Comparison of ENCODE assay signal across 10 cellular contexts in the genomic region with DNA sequence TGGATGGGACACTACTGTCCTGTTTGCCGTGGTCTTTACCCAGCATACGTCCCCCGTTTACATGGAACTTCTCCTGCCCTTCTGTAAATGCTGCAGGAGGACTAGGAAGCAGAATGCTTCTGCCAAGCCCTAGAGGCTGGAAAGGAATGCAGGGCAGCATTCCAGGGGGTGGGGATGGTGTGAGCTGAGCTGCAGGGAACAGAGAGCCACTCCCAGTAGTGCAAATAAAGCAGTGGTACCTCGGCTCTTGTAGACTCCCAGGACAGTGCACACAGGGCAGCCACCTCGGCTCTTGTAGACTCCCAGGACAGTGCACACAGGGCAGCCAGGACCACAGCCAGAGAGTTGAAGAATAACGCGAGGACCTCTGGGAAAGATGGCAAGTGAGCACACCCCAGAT. TPM values are rescaled to one million over a fixed set of nuclear protein-coding genes. Genes with fewer than 3 reads are reported as not detected.
A peak's percentile ranks its signal among the peaks of the same experiment; 100 is the strongest.
DNase-seq lines count a peak whose midpoint lies in the region; ATAC-seq and TF ChIP-seq lines count a peak whose summit lies in the region.
"Had no signal": no experiment of that assay in that cellular context is flagged by ENCODE, and none has a peak within 500 bp of the region (broad histone marks: within the 10 kb centered on the region; RNA-seq: fewer than 3 reads in every experiment).

No MANE protein-coding gene starts in this region.

- H3K4me1 Mint-ChIP-seq in stimulated activated memory B cell treated with anti-CD40 and anti-IgM and Interleukin-4, amounts not matched to agents 10 μg/mL and 1 μg/mL and 100 μg/mL, for 72 hours = no peaks in the 10 kb centered on the region
- H3K4me1 Mint-ChIP-seq: activated naive CD4-positive, alpha-beta T cell treated with anti-CD3 and anti-CD28 coated beads, Interleukin-2, amount 10 ng/mL, durations not matched to agents 7 days and 5 days had no signal

- 35 to 45% methylated on average over 7 of the region's 7 CpGs for WGBS in body of pancreas, 2 donors

- H3K27me3 Mint-ChIP-seq in stimulated activated memory B cell treated with anti-CD40 and anti-IgM and Interleukin-4, amounts not matched to agents 10 μg/mL and 1 μg/mL and 100 μg/mL, for 72 hours = peaks cover 64% of the 10 kb centered on the region

- H3K27me3 ChIP-seq in body of pancreas = no peaks in the 10 kb centered on the region

- H3K4me1 ChIP-seq in body of pancreas = peaks cover 16% of the 10 kb centered on the region

- H3K27ac Mint-ChIP-seq in stimulated activated memory B cell treated with anti-CD40 and anti-IgM and Interleukin-4, amounts not matched to agents 10 μg/mL and 1 μg/mL and 100 μg/mL, for 72 hours = no peak overlapping the region
- H3K27ac Mint-ChIP-seq: activated naive CD4-positive, alpha-beta T cell treated with anti-CD3 and anti-CD28 coated beads, Interleukin-2, amount 10 ng/mL, durations not matched to agents 7 days and 5 days had no signal

- intact Hi-C loops in body of pancreas (cut with DNase I) = no loop called here

- H3K4me3 ChIP-seq in body of pancreas = no peak overlapping the region

- H3K9me3 ChIP-seq in body of pancreas = no peaks in the 10 kb centered on the region

- H3K36me3 ChIP-seq in body of pancreas (replicated peaks in 1 of 2; ENCODE audit: insufficient read depth in 1 of 2, low read depth in 2 of 2) = peaks cover 0 to 2% of the 10 kb centered on the region in 2 donors

- TF ChIP-seq CTCF in body of pancreas (IDR thresholded peaks at IDR 0.05) = no peak

- H3K4me3 Mint-ChIP-seq in stimulated activated memory B cell treated with anti-CD40 and anti-IgM and Interleukin-4, amounts not matched to agents 10 μg/mL and 1 μg/mL and 100 μg/mL, for 72 hours = no peak overlapping the region
- H3K4me3 Mint-ChIP-seq: activated naive CD4-positive, alpha-beta T cell treated with anti-CD3 and anti-CD28 coated beads, Interleukin-2, amount 10 ng/mL, durations not matched to agents 7 days and 5 days had no signal

- DNase-seq in HK-2 (ENCODE audit: unreplicated experiment) (peak; percentile 46), body of pancreas (peak; percentile 58 to 78 (median 68)), iPS DF 19.7 (ENCODE audit: low read depth, low spot score) (peak; percentile 78), NK-92 (lab: John Stamatoyannopoulos, UW; ENCODE audit: unreplicated experiment) (no peak), caudate nucleus (lab: John Stamatoyannopoulos, UW) (no peak), middle frontal gyrus (ENCODE audit: extremely low spot score, low spot score) (no peak), SKM-1 (lab: John Stamatoyannopoulos, UW; ENCODE audit: unreplicated experiment) (no peak)
- DNase-seq: activated naive CD4-positive, alpha-beta T cell treated with anti-CD3 and anti-CD28 coated beads, Interleukin-2, amount 10 ng/mL, durations not matched to agents 7 days and 5 days; NCI-H2227 treated with DMSO at 0.1 percent for 48 hours had no signal

- TF ChIP-seq POLR2A in body of pancreas (IDR thresholded peaks at IDR 0.05) = no peak

- no peaks in the 10 kb centered on the region for H3K36me3 Mint-ChIP-seq in stimulated activated memory B cell treated with anti-CD40 and anti-IgM and Interleukin-4, amounts not matched to agents 10 μg/mL and 1 μg/mL and 100 μg/mL, for 72 hours
- H3K36me3 Mint-ChIP-seq: activated naive CD4-positive, alpha-beta T cell treated with anti-CD3 and anti-CD28 coated beads, Interleukin-2, amount 10 ng/mL, durations not matched to agents 7 days and 5 days had no signal

- peak; percentile 87 for ATAC-seq in body of pancreas
- ATAC-seq in stimulated activated memory B cell treated with anti-CD40 and anti-IgM and Interleukin-4, amounts not matched to agents 10 μg/mL and 1 μg/mL and 100 μg/mL, for 72 hours = peak; percentile 42

- H3K9me3 Mint-ChIP-seq in stimulated activated memory B cell treated with anti-CD40 and anti-IgM and Interleukin-4, amounts not matched to agents 10 μg/mL and 1 μg/mL and 100 μg/mL, for 72 hours = peaks cover 2% of the 10 kb centered on the region
- H3K9me3 Mint-ChIP-seq: activated naive CD4-positive, alpha-beta T cell treated with anti-CD3 and anti-CD28 coated beads, Interleukin-2, amount 10 ng/mL, durations not matched to agents 7 days and 5 days had no signal

- H3K27ac ChIP-seq in body of pancreas (peak overlapping the region in 2 of 4 donors; percentile 35 to 61), caudate nucleus (ENCODE audit: low read depth, low read length) (no peak overlapping the region)

RNA-seq across cellular contexts. Expression of a gene that starts 35.4 kb away (rescaled TPM):
- 10 to 100 TPM; 24.1 to 40.2 TPM for total RNA-seq in body of pancreas

RNA-seq across cellular contexts. Expression of a gene that starts 41.0 kb away (rescaled TPM):
- total RNA-seq in body of pancreas = 10 to 100 TPM; 10.6 to 30.7 TPM

Comparison
In these comparisons a context has a peak if more than half of its experiments do, and no peak if none do; other contexts are left out.
1. DNase-seq: peak in HK-2 (single experiment), body of pancreas (4 of 4) and iPS DF 19.7 (single experiment); none in NK-92 (single experiment), caudate nucleus (0 of 61), middle frontal gyrus (single experiment) and SKM-1 (single experiment).